ENCODE assay signal across 8 cellular contexts in genomic region chr6:10510592-10511367, GRCh38. TPM values are rescaled to one million over a fixed set of nuclear protein-coding genes. Genes with fewer than 3 reads are reported as not detected.
DNase-seq lines count a peak whose midpoint lies in the region; ATAC-seq and TF ChIP-seq lines count a peak whose summit lies in the region.

No MANE protein-coding gene starts in this region.

- intact Hi-C loops in activated naive CD4-positive, alpha-beta T cell treated with anti-CD3 and anti-CD28 coated beads for 36 hours (cut with micrococcal nuclease) = loop anchor here (1.0 to 2.0 kb wide), 4 partner anchors 184 to 559 kb away; partner anchors contain the start of genes C6orf52, PAK1IP1 and TMEM14B
- intact Hi-C loops in Right ventricle myocardium superior (cut with DNase I) (loop anchor here (2.0 kb wide), 1 partner anchor 184 kb away; the partner anchor contains the start of genes C6orf52 and PAK1IP1), posterior cingulate gyrus (cut with DNase I) (loop anchor here (1.0 to 10.0 kb wide), 3 partner anchors 184 to 291 kb away; partner anchors contain the start of genes C6orf52, PAK1IP1 and TMEM14B)

- peak overlapping the region; percentile 76 for H3K4me3 ChIP-seq in OCI-LY3 (ENCODE audit: low read length)

- no peaks in the 10 kb centered on the region for H3K36me3 ChIP-seq in OCI-LY3 (replicated peaks; ENCODE audit: low read depth, low read length)

- H3K27me3 ChIP-seq in OCI-LY3 (ENCODE audit: low read depth, low read length) = no peaks in the 10 kb centered on the region

- H3K4me1 ChIP-seq in OCI-LY3 (ENCODE audit: low read length) = peaks cover 11% of the 10 kb centered on the region

- DNase-seq in GM10266 (ENCODE audit: extremely low spot score) (peak; percentile 74), HuH-7 (ENCODE audit: low spot score) (peak; percentile 48), Right ventricle myocardium superior (peak; percentile 75), posterior cingulate gyrus (peak in 8 of 10 donors; percentile 45 to 90 (median 56)), occipital lobe (lab: John Stamatoyannopoulos, UW) (no peak)
- DNase-seq in activated naive CD4-positive, alpha-beta T cell treated with anti-CD3 and anti-CD28 coated beads for 36 hours = peak; percentile 70

- no peaks in the 10 kb centered on the region for H3K9me3 Mint-ChIP-seq in activated naive CD4-positive, alpha-beta T cell treated with anti-CD3 and anti-CD28 coated beads for 36 hours

- H3K9ac ChIP-seq in OCI-LY3 (ENCODE audit: low read length) = peak overlapping the region; percentile 41

- H3K27ac ChIP-seq in OCI-LY3 (ENCODE audit: low read length) = no peak overlapping the region

- H3K9me3 ChIP-seq in OCI-LY3 (ENCODE audit: insufficient read depth, low read length) = no peaks in the 10 kb centered on the region

- no peaks in the 10 kb centered on the region for H3K4me1 Mint-ChIP-seq in activated naive CD4-positive, alpha-beta T cell treated with anti-CD3 and anti-CD28 coated beads for 36 hours (ENCODE audit: low read depth)

- H2AFZ ChIP-seq in OCI-LY3 (ENCODE audit: low read depth, low read length) = peak overlapping the region; percentile 70

- no peak overlapping the region for H3K27ac Mint-ChIP-seq in activated naive CD4-positive, alpha-beta T cell treated with anti-CD3 and anti-CD28 coated beads for 36 hours

- peaks cover 5% of the 10 kb centered on the region for H3K27me3 Mint-ChIP-seq in activated naive CD4-positive, alpha-beta T cell treated with anti-CD3 and anti-CD28 coated beads for 36 hours (ENCODE audit: low read depth)

- H4K20me1 ChIP-seq in OCI-LY3 (ENCODE audit: insufficient read depth, low read length) = no peaks in the 10 kb centered on the region

- H3K36me3 Mint-ChIP-seq in activated naive CD4-positive, alpha-beta T cell treated with anti-CD3 and anti-CD28 coated beads for 36 hours (ENCODE audit: low read depth) = no peaks in the 10 kb centered on the region

- no peak overlapping the region for H3K4me3 Mint-ChIP-seq in activated naive CD4-positive, alpha-beta T cell treated with anti-CD3 and anti-CD28 coated beads for 36 hours

- TF ChIP-seq CTCF in GM10266 (IDR thresholded peaks at IDR 0.05; ENCODE audit: control insufficient read depth, insufficient read depth, low read depth, missing control alignments) = peak; percentile 77
- peak; percentile 77 for TF ChIP-seq CTCF in OCI-LY3 (IDR thresholded peaks at IDR 0.05; ENCODE audit: low read depth, low read length)

- no peaks in the 10 kb centered on the region for H3K79me2 ChIP-seq in OCI-LY3 (ENCODE audit: low read length)

- CTCF ChIA-PET in activated naive CD4-positive, alpha-beta T cell treated with anti-CD3 and anti-CD28 coated beads for 36 hours (lab: Charles Lee) = interaction anchor here (0.7 to 1.9 kb wide), 21 partner anchors 10 to 297 kb away, joined by 3 to 28 read pairs (median 4); partner anchors contain the start of gene TMEM14C

- H3K4me2 ChIP-seq in OCI-LY3 (ENCODE audit: low read length) = peak overlapping the region; percentile 92

- ATAC-seq in GM21786 (IDR thresholded peaks at IDR 0.05; ENCODE audit: unreplicated experiment) = peak; percentile 97
- peak; percentile 97 for ATAC-seq in Right ventricle myocardium superior (ENCODE audit: poor library complexity)

RNA-seq across cellular contexts. Expression of gene GCNT2, which starts 10.4 kb away (rescaled TPM):
- 1 to 10 TPM; 1.4 to 1.6 TPM for total RNA-seq in activated naive CD4-positive, alpha-beta T cell treated with anti-CD3 and anti-CD28 coated beads for 36 hours
- total RNA-seq in Right ventricle myocardium superior (37.1 TPM), occipital lobe (14.8 TPM)
